ENCODE assay signal across 10 cellular contexts in the genomic region with DNA sequence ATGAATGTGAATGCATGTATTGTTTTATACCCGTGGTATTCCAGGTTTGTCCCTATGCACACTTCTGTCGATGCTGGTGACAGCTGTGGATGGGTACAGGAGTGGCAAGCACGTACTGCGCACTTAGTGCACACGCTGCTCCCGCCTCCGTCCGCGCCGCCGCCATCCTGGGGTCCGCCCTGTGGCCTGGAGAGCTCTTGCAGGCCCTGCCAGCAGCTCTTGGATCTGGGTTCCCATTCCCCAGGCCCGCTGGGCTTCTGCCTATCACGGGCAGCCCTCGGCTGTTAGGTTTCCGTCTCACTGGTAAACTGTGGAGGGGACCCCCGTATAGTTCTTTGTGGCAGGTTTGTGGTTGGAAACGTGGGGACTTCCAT. TPM values are rescaled to one million over a fixed set of nuclear protein-coding genes. Genes with fewer than 3 reads are reported as not detected.
A peak's percentile ranks its signal among the peaks of the same experiment; 100 is the strongest.
DNase-seq lines count a peak whose midpoint lies in the region; ATAC-seq and TF ChIP-seq lines count a peak whose summit lies in the region.
"Had no signal": no experiment of that assay in that cellular context is flagged by ENCODE, and none has a peak within 500 bp of the region (broad histone marks: within the 10 kb centered on the region; RNA-seq: fewer than 3 reads in every experiment).

No MANE protein-coding gene starts in this region.

- peak overlapping the region; percentile 80 for H3K4me3 ChIP-seq in fibroblast of mammary gland (ENCODE audit: control insufficient read depth, low read depth, low read length)
- H3K4me3 ChIP-seq in uterus, result peak overlapping the region; percentile 8 to 95
- no peak overlapping the region for H3K4me3 ChIP-seq in BE2C (ENCODE audit: low read depth, low read length)

- peak; percentile 4 for TF ChIP-seq CTCF in fibroblast of mammary gland (conservative IDR thresholded peaks at IDR 0.05; ENCODE audit: control insufficient read depth, insufficient read depth, low read depth, low read length)
- no peak for TF ChIP-seq CTCF in nephron (IDR thresholded peaks at IDR 0.05; ENCODE audit: unreplicated experiment in 3 of 3)
- TF ChIP-seq CTCF in uterus (IDR thresholded peaks at IDR 0.05), result no peak
- TF ChIP-seq CTCF in BE2C (IDR thresholded peaks at IDR 0.05; ENCODE audit: low read depth, low read length), result no peak

- H3K27ac ChIP-seq in uterus, result peak overlapping the region; percentile 67 to 73

- no peaks in the 10 kb centered on the region for H3K36me3 Mint-ChIP-seq in activated naive CD8-positive, alpha-beta T cell
- H3K36me3 Mint-ChIP-seq in activated naive CD8-positive, alpha-beta T cell treated with anti-CD3 and anti-CD28 coated beads, Interleukin-2, amount 50 U/mL, for 24 hours (ENCODE audit: low read depth), result no peaks in the 10 kb centered on the region
- no peaks in the 10 kb centered on the region for H3K36me3 Mint-ChIP-seq in nephron (ENCODE audit: low read depth)

- no peak for TF ChIP-seq POLR2A in uterus (IDR thresholded peaks at IDR 0.05)

- H3K9me3 Mint-ChIP-seq in activated naive CD8-positive, alpha-beta T cell (ENCODE audit: low read depth), result no peaks in the 10 kb centered on the region
- no peaks in the 10 kb centered on the region for H3K9me3 Mint-ChIP-seq in activated naive CD8-positive, alpha-beta T cell treated with anti-CD3 and anti-CD28 coated beads, Interleukin-2, amount 50 U/mL, for 24 hours
- H3K9me3 Mint-ChIP-seq in nephron, result no peaks in the 10 kb centered on the region
- H3K9me3 Mint-ChIP-seq: activated CD8-positive, alpha-beta T cell treated with anti-CD3 and anti-CD28 coated beads for 36 hours had no signal

- peak overlapping the region; percentile 38 for H3K4me3 Mint-ChIP-seq in activated naive CD8-positive, alpha-beta T cell
- no peak overlapping the region for H3K4me3 Mint-ChIP-seq in activated naive CD8-positive, alpha-beta T cell treated with anti-CD3 and anti-CD28 coated beads, Interleukin-2, amount 50 U/mL, for 24 hours
- peak overlapping the region; percentile 35 to 67 (median 67) for H3K4me3 Mint-ChIP-seq in nephron
- H3K4me3 Mint-ChIP-seq: activated CD8-positive, alpha-beta T cell treated with anti-CD3 and anti-CD28 coated beads for 36 hours had no signal

- no peak for DNase-seq in activated naive CD8-positive, alpha-beta T cell treated with anti-CD3 and anti-CD28 coated beads, Interleukin-2, amount 50 U/mL, for 24 hours
- DNase-seq in fibroblast of mammary gland (ENCODE audit: low read depth) (peak; percentile 47), uterus (no peak), HPDE6-E6E7 (ENCODE audit: extremely low spot score) (no peak), BE2C (no peak)
- DNase-seq: activated CD8-positive, alpha-beta T cell treated with anti-CD3 and anti-CD28 coated beads for 36 hours; NCI-H345 had no signal

- no peak overlapping the region for H3K27ac Mint-ChIP-seq in activated naive CD8-positive, alpha-beta T cell
- H3K27ac Mint-ChIP-seq in activated naive CD8-positive, alpha-beta T cell treated with anti-CD3 and anti-CD28 coated beads, Interleukin-2, amount 50 U/mL, for 24 hours, result no peak overlapping the region
- no peak overlapping the region for H3K27ac Mint-ChIP-seq in nephron
- H3K27ac Mint-ChIP-seq: activated CD8-positive, alpha-beta T cell treated with anti-CD3 and anti-CD28 coated beads for 36 hours had no signal

- H3K27me3 ChIP-seq in uterus (no peaks in the 10 kb centered on the region), BE2C (no peaks in the 10 kb centered on the region)

- ATAC-seq in activated naive CD8-positive, alpha-beta T cell treated with anti-CD3 and anti-CD28 coated beads, Interleukin-2, amount 50 U/mL, for 24 hours, result no peak
- ATAC-seq in HG02852 (IDR thresholded peaks at IDR 0.05; ENCODE audit: unreplicated experiment), result no peak
- ATAC-seq: activated CD8-positive, alpha-beta T cell treated with anti-CD3 and anti-CD28 coated beads for 36 hours had no signal

- no peaks in the 10 kb centered on the region for H3K36me3 ChIP-seq in uterus
- no peaks in the 10 kb centered on the region for H3K36me3 ChIP-seq in BE2C

- H3K4me1 ChIP-seq in uterus, result peaks cover 0 to 35% of the 10 kb centered on the region in 2 donors
- peaks cover 21% of the 10 kb centered on the region for H3K4me1 ChIP-seq in BE2C

- H3K9me3 ChIP-seq in uterus (no peaks in the 10 kb centered on the region), BE2C (no peaks in the 10 kb centered on the region)

- H3K4me1 Mint-ChIP-seq in activated naive CD8-positive, alpha-beta T cell (ENCODE audit: low read depth), result peaks cover 26% of the 10 kb centered on the region
- H3K4me1 Mint-ChIP-seq in activated naive CD8-positive, alpha-beta T cell treated with anti-CD3 and anti-CD28 coated beads, Interleukin-2, amount 50 U/mL, for 24 hours, result peaks cover 20% of the 10 kb centered on the region
- H3K4me1 Mint-ChIP-seq in nephron, result peaks cover 21% of the 10 kb centered on the region

- intact Hi-C loops in uterus (cut with DNase I; ENCODE audit: low total_unique reads), result no loop called here

- H3K27me3 Mint-ChIP-seq in activated naive CD8-positive, alpha-beta T cell, result no peaks in the 10 kb centered on the region
- H3K27me3 Mint-ChIP-seq in activated naive CD8-positive, alpha-beta T cell treated with anti-CD3 and anti-CD28 coated beads, Interleukin-2, amount 50 U/mL, for 24 hours, result peaks cover 8% of the 10 kb centered on the region
- H3K27me3 Mint-ChIP-seq in nephron (ENCODE audit: low read depth), result no peaks in the 10 kb centered on the region

RNA-seq across cellular contexts. Expression of gene GNA11, which starts 4.0 kb away (rescaled TPM):
- 10 to 100 TPM in 3 of 4 donors, 1 to 10 TPM in 1; 8.5 to 71.8 (median 27.7) TPM for total RNA-seq in uterus
- 180 TPM for polyA plus RNA-seq in BE2C (2012; ENCODE audit: insufficient read depth, insufficient read length, low read depth)

RNA-seq across cellular contexts. Expression of gene TLE5, which starts 35.8 kb away (rescaled TPM):
- 100 to 1,000 TPM in 3 of 4 donors, 10 to 100 TPM in 1; 86.1 to 644 (median 429) TPM for total RNA-seq in uterus
- 1,091 TPM for polyA plus RNA-seq in BE2C (2012; ENCODE audit: insufficient read depth, insufficient read length, low read depth)

RNA-seq across cellular contexts. Expression of gene GNA15, which starts 37.7 kb away (rescaled TPM):
- total RNA-seq in uterus, result 1 to 10 TPM; 1.2 to 7.2 (median 2.9) TPM
- polyA plus RNA-seq in BE2C (2012; ENCODE audit: insufficient read depth, insufficient read length, low read depth), result 1.9 TPM
